9 cellular contexts compared by ENCODE assay signal in the genomic region with DNA sequence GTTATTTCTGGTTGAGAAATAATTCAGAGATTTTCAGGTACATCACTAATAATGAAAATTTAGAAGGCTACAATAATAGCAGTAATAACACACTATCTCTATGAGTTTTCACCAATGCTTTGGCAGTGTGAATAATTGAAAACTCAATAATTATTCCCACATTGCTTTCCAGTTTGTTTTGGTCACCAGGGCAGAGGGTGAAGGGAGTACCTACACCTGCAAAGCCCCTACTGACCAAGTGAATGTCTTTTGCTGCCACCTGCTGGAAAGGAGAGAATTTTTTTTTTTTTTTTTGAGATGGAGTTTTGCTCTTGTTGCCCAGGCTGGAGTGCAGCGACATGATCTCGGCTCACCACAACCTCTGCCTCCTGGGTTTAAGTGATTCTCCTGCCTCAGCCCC. TPM values are rescaled to one million over a fixed set of nuclear protein-coding genes. Genes with fewer than 3 reads are reported as not detected.
DNase-seq lines count a peak whose midpoint lies in the region; ATAC-seq, FAIRE-seq and TF ChIP-seq lines count a peak whose summit lies in the region.
"Had no signal": no experiment of that assay in that cellular context is flagged by ENCODE, and none has a peak within 500 bp of the region (broad histone marks: within the 10 kb centered on the region; RNA-seq: fewer than 3 reads in every experiment).

No MANE protein-coding gene starts in this region.

- H3K9me2 ChIP-seq in OCI-LY1 (ENCODE audit: low read depth, low read length) = no peaks in the 10 kb centered on the region

- no peaks in the 10 kb centered on the region for H4K20me1 ChIP-seq in OCI-LY1 (ENCODE audit: insufficient read depth, low read length)

- no peaks in the 10 kb centered on the region for H3K36me3 ChIP-seq in OCI-LY1 (ENCODE audit: insufficient read depth, low read length)
- no peaks in the 10 kb centered on the region for H3K36me3 ChIP-seq in aorta (ENCODE audit: control insufficient read depth in 1 of 2, insufficient read depth in 2 of 2, low read length in 1 of 2)

- 22 to 33% methylated on average over 2 of the region's 2 CpGs for WGBS in aorta, 2 donors

- H3K27ac Mint-ChIP-seq in naive thymus-derived CD8-positive, alpha-beta T cell = no peak overlapping the region
- H3K27ac Mint-ChIP-seq: activated naive CD8-positive, alpha-beta T cell treated with anti-CD3 and anti-CD28 coated beads, Interleukin-2, amount 10 ng/mL, durations not matched to agents 7 days and 5 days had no signal

- intact Hi-C loops in aorta (cut with DNase I) = no loop called here

- H3K4me2 ChIP-seq in OCI-LY1 (ENCODE audit: low read length) = no peak overlapping the region

- TF ChIP-seq CTCF in OCI-LY1 (IDR thresholded peaks at IDR 0.05; ENCODE audit: low read length) (peak; percentile 38; the same call in 1 of the 2 replicates), fibroblast of mammary gland (conservative IDR thresholded peaks at IDR 0.05; ENCODE audit: control insufficient read depth, insufficient read depth, low read depth, low read length) (peak; percentile 40)

- POLR2A ChIA-PET in naive thymus-derived CD8-positive, alpha-beta T cell (lab: Charles Lee) = no interaction called here

- H3K27me3 ChIP-seq in OCI-LY1 (ENCODE audit: insufficient read depth, low read length) (no peaks in the 10 kb centered on the region), aorta (ENCODE audit: control insufficient read depth in 1 of 2, insufficient read depth in 2 of 2, low read length in 1 of 2) (peaks cover 0 to 1% of the 10 kb centered on the region in 2 donors)

- peaks cover 7 to 19% (median 18%) of the 10 kb centered on the region in 4 donors for H3K4me1 Mint-ChIP-seq in naive thymus-derived CD8-positive, alpha-beta T cell

- H3K4me1 ChIP-seq in OCI-LY1 (ENCODE audit: insufficient read depth, low read length, severe bottlenecking) (no peaks in the 10 kb centered on the region), aorta (ENCODE audit: control insufficient read depth in 1 of 2, insufficient read depth in 2 of 2, low read length in 2 of 2) (no peaks in the 10 kb centered on the region)

- H3K79me2 ChIP-seq in OCI-LY1 (ENCODE audit: insufficient read depth, low read length) = no peaks in the 10 kb centered on the region

- FAIRE-seq in GM19239 (lab: Jason Lieb, UNC) = peak; percentile 78

- ATAC-seq in aorta (ENCODE audit: low FRiP score) = no peak
- no peak for ATAC-seq in naive thymus-derived CD8-positive, alpha-beta T cell

- peaks cover 0 to 2% (median 0%) of the 10 kb centered on the region in 9 donors for H3K9me3 Mint-ChIP-seq in naive thymus-derived CD8-positive, alpha-beta T cell
- H3K9me3 Mint-ChIP-seq: activated naive CD8-positive, alpha-beta T cell treated with anti-CD3 and anti-CD28 coated beads, Interleukin-2, amount 10 ng/mL, durations not matched to agents 7 days and 5 days had no signal

- H3K9me3 ChIP-seq in OCI-LY1 (ENCODE audit: low read length) = no peaks in the 10 kb centered on the region
- H3K9me3 ChIP-seq in aorta (ENCODE audit: control insufficient read depth, low read length) = no peaks in the 10 kb centered on the region

- no peak overlapping the region for H2AFZ ChIP-seq in OCI-LY1 (ENCODE audit: low read length)

- H3K4me3 Mint-ChIP-seq in naive thymus-derived CD8-positive, alpha-beta T cell = no peak overlapping the region
- H3K4me3 Mint-ChIP-seq: activated naive CD8-positive, alpha-beta T cell treated with anti-CD3 and anti-CD28 coated beads, Interleukin-2, amount 10 ng/mL, durations not matched to agents 7 days and 5 days had no signal

- H3K9ac ChIP-seq in OCI-LY1 (ENCODE audit: low read length) = no peak overlapping the region

- H3K4me3 ChIP-seq in OCI-LY1 (ENCODE audit: low read depth, low read length, poor library complexity, severe bottlenecking) (no peak overlapping the region), fibroblast of mammary gland (ENCODE audit: control insufficient read depth, low read depth, low read length) (no peak overlapping the region), aorta (ENCODE audit: low read length in 2 of 2) (no peak overlapping the region)

- H3F3A ChIP-seq in OCI-LY1 (ENCODE audit: insufficient read depth, low read length) = no peaks in the 10 kb centered on the region

- H3K27ac ChIP-seq in OCI-LY1 (ENCODE audit: low read depth, low read length, poor library complexity, severe bottlenecking) (no peak overlapping the region), aorta (ENCODE audit: low read depth in 1 of 2, low read length in 2 of 2) (no peak overlapping the region)

- peaks cover 0 to 5% (median 0%) of the 10 kb centered on the region in 3 donors for H3K36me3 Mint-ChIP-seq in naive thymus-derived CD8-positive, alpha-beta T cell
- H3K36me3 Mint-ChIP-seq: activated naive CD8-positive, alpha-beta T cell treated with anti-CD3 and anti-CD28 coated beads, Interleukin-2, amount 10 ng/mL, durations not matched to agents 7 days and 5 days had no signal

- peaks cover 33 to 88% (median 59%) of the 10 kb centered on the region in 5 donors for H3K27me3 Mint-ChIP-seq in naive thymus-derived CD8-positive, alpha-beta T cell

- peak; percentile 12 for DNase-seq in Ammon's horn (ENCODE audit: low spot score)
- no peak for DNase-seq in GM19239 (ENCODE audit: insufficient read length, low spot score)
- peak; percentile 3 for DNase-seq in fibroblast of mammary gland (ENCODE audit: low read depth)
- DNase-seq in KG1 (lab: John Stamatoyannopoulos, UW) = no peak
- DNase-seq in aorta = no peak
- DNase-seq in stimulated activated CD8-positive, alpha-beta memory T cell treated with anti-CD3 and anti-CD28 coated beads, Interleukin-4, amount 100 ng/mL, for 48 hours = no peak
- no peak for DNase-seq in naive thymus-derived CD8-positive, alpha-beta T cell
- DNase-seq: activated naive CD8-positive, alpha-beta T cell treated with anti-CD3 and anti-CD28 coated beads, Interleukin-2, amount 10 ng/mL, durations not matched to agents 7 days and 5 days had no signal

RNA-seq across cellular contexts. Expression of gene NELL1, which starts 3.2 kb away (rescaled TPM):
- under 1 TPM in 1 of 2 donors, not detected in 1; 0.88 TPM for total RNA-seq in aorta
- polyA plus RNA-seq in aorta = not detected
- not detected for total RNA-seq in naive thymus-derived CD8-positive, alpha-beta T cell
- polyA plus RNA-seq in naive thymus-derived CD8-positive, alpha-beta T cell = not detected
- total RNA-seq: activated naive CD8-positive, alpha-beta T cell treated with anti-CD3 and anti-CD28 coated beads, Interleukin-2, amount 10 ng/mL, durations not matched to agents 7 days and 5 days had no signal

Comparison
In these comparisons a context has a peak if more than half of its experiments do, and no peak if none do; other contexts are left out.
1. DNase-seq: peak in Ammon's horn (single experiment) and fibroblast of mammary gland (single experiment); none in GM19239 (single experiment), KG1 (single experiment), aorta (0 of 2), stimulated activated CD8-positive, alpha-beta memory T cell treated with anti-CD3 and anti-CD28 coated beads, Interleukin-4, amount 100 ng/mL, for 48 hours (single experiment) and naive thymus-derived CD8-positive, alpha-beta T cell (0 of 10).